12 cellular contexts compared by ENCODE assay signal in genomic region chr13:112895521-112896465, GRCh38.
DNase-seq lines count a peak whose midpoint lies in the region; ATAC-seq and TF ChIP-seq lines count a peak whose summit lies in the region.
"Had no signal": no experiment of that assay in that cellular context is flagged by ENCODE, and none has a peak within 500 bp of the region (broad histone marks: within the 10 kb centered on the region; RNA-seq: fewer than 3 reads in every experiment).

No MANE protein-coding gene starts in this region.

- H3K36me3 ChIP-seq in hepatocyte (replicated peaks; ENCODE audit: insufficient read depth, low read depth) = no peaks in the 10 kb centered on the region
- H3K36me3 ChIP-seq: uterus had no signal

- no peak for TF ChIP-seq CTCF in hepatocyte (IDR thresholded peaks at IDR 0.05; ENCODE audit: poor library complexity)

- DNase-seq in activated naive CD4-positive, alpha-beta T cell treated with anti-CD3 and anti-CD28 coated beads, Interleukin-2, amount 10 ng/mL, durations not matched to agents 7 days and 5 days = peak; percentile 11
- no peak for DNase-seq in activated naive CD4-positive, alpha-beta T cell treated with anti-CD3 and anti-CD28 coated beads for 36 hours
- DNase-seq in Kasumi-1 (lab: John Stamatoyannopoulos, UW) (peak; percentile 64 to 100), hepatocyte (ENCODE audit: low spot score) (no peak), posterior vena cava (ENCODE audit: low spot score) (peak; percentile 64), OCI-M1 (lab: John Stamatoyannopoulos, UW) (no peak)
- DNase-seq: activated CD4-positive, alpha-beta T cell treated with anti-CD3 and anti-CD28 coated beads, Interleukin-2, amount 50 U/mL, for 48 hours; NCI-H2081; uterus had no signal

- H3K27ac Mint-ChIP-seq in activated naive CD4-positive, alpha-beta T cell treated with anti-CD3 and anti-CD28 coated beads, Interleukin-2, amount 10 ng/mL, durations not matched to agents 7 days and 5 days = no peak overlapping the region
- H3K27ac Mint-ChIP-seq in activated naive CD4-positive, alpha-beta T cell treated with anti-CD3 and anti-CD28 coated beads for 36 hours = no peak overlapping the region
- H3K27ac Mint-ChIP-seq: activated naive CD8-positive, alpha-beta T cell treated with anti-CD3 and anti-CD28 coated beads, Interleukin-2, amount 10 ng/mL, durations not matched to agents 7 days and 5 days had no signal

- H3K9me3 ChIP-seq in hepatocyte (ENCODE audit: low read depth) = no peaks in the 10 kb centered on the region
- H3K9me3 ChIP-seq: uterus had no signal

- WGBS in hepatocyte (ENCODE audit: low lambda C conversion rate, missing lambda C conversion rate) = 59% methylated on average over 29 of the region's 29 CpGs

- peak overlapping the region; percentile 99 for H3K4me2 ChIP-seq in hepatocyte

- peaks cover 75% of the 10 kb centered on the region for H3K27me3 Mint-ChIP-seq in activated naive CD4-positive, alpha-beta T cell treated with anti-CD3 and anti-CD28 coated beads, Interleukin-2, amount 10 ng/mL, durations not matched to agents 7 days and 5 days
- H3K27me3 Mint-ChIP-seq in activated naive CD4-positive, alpha-beta T cell treated with anti-CD3 and anti-CD28 coated beads for 36 hours (ENCODE audit: low read depth) = no peaks in the 10 kb centered on the region

- H3K4me3 ChIP-seq in hepatocyte = no peak overlapping the region
- H3K4me3 ChIP-seq: uterus had no signal

- H2AFZ ChIP-seq in hepatocyte = no peak overlapping the region

- intact Hi-C loops in activated naive CD4-positive, alpha-beta T cell treated with anti-CD3 and anti-CD28 coated beads for 36 hours (cut with micrococcal nuclease) = no loop called here
- intact Hi-C loops in posterior vena cava (cut with DNase I) = no loop called here

- H3K4me3 Mint-ChIP-seq in activated naive CD4-positive, alpha-beta T cell treated with anti-CD3 and anti-CD28 coated beads, Interleukin-2, amount 10 ng/mL, durations not matched to agents 7 days and 5 days = no peak overlapping the region
- no peak overlapping the region for H3K4me3 Mint-ChIP-seq in activated naive CD4-positive, alpha-beta T cell treated with anti-CD3 and anti-CD28 coated beads for 36 hours
- H3K4me3 Mint-ChIP-seq: activated naive CD8-positive, alpha-beta T cell treated with anti-CD3 and anti-CD28 coated beads, Interleukin-2, amount 10 ng/mL, durations not matched to agents 7 days and 5 days had no signal

- no peaks in the 10 kb centered on the region for H4K20me1 ChIP-seq in hepatocyte (ENCODE audit: insufficient read depth, poor library complexity, severe bottlenecking)

- no peaks in the 10 kb centered on the region for H3K27me3 ChIP-seq in hepatocyte

- CTCF ChIA-PET in activated naive CD4-positive, alpha-beta T cell treated with anti-CD3 and anti-CD28 coated beads, Interleukin-2, amount 10 ng/mL, durations not matched to agents 7 days and 5 days (lab: Charles Lee) = interaction anchor here (0.7 kb wide), 1 partner anchor 12 kb away, joined by 3 read pairs; no protein-coding TSS in a partner anchor
- CTCF ChIA-PET in activated naive CD4-positive, alpha-beta T cell treated with anti-CD3 and anti-CD28 coated beads for 36 hours (lab: Charles Lee) = interaction anchor here (0.6 kb wide), 1 partner anchor 1388 kb away, joined by 3 read pairs; no protein-coding TSS in a partner anchor

- H3K4me1 ChIP-seq in hepatocyte (ENCODE audit: insufficient read depth) = peaks cover 24% of the 10 kb centered on the region

- peaks cover 4% of the 10 kb centered on the region for H3K4me1 Mint-ChIP-seq in activated naive CD4-positive, alpha-beta T cell treated with anti-CD3 and anti-CD28 coated beads, Interleukin-2, amount 10 ng/mL, durations not matched to agents 7 days and 5 days
- peaks cover 13% of the 10 kb centered on the region for H3K4me1 Mint-ChIP-seq in activated naive CD4-positive, alpha-beta T cell treated with anti-CD3 and anti-CD28 coated beads for 36 hours (ENCODE audit: low read depth)
- H3K4me1 Mint-ChIP-seq: activated naive CD8-positive, alpha-beta T cell treated with anti-CD3 and anti-CD28 coated beads, Interleukin-2, amount 10 ng/mL, durations not matched to agents 7 days and 5 days had no signal

- no peaks in the 10 kb centered on the region for H3K9me3 Mint-ChIP-seq in activated naive CD4-positive, alpha-beta T cell treated with anti-CD3 and anti-CD28 coated beads, Interleukin-2, amount 10 ng/mL, durations not matched to agents 7 days and 5 days
- H3K9me3 Mint-ChIP-seq in activated naive CD4-positive, alpha-beta T cell treated with anti-CD3 and anti-CD28 coated beads for 36 hours = no peaks in the 10 kb centered on the region
- H3K9me3 Mint-ChIP-seq: activated naive CD8-positive, alpha-beta T cell treated with anti-CD3 and anti-CD28 coated beads, Interleukin-2, amount 10 ng/mL, durations not matched to agents 7 days and 5 days had no signal

- no peaks in the 10 kb centered on the region for H3K79me2 ChIP-seq in hepatocyte

- H3K36me3 Mint-ChIP-seq in activated naive CD4-positive, alpha-beta T cell treated with anti-CD3 and anti-CD28 coated beads, Interleukin-2, amount 10 ng/mL, durations not matched to agents 7 days and 5 days = no peaks in the 10 kb centered on the region
- no peaks in the 10 kb centered on the region for H3K36me3 Mint-ChIP-seq in activated naive CD4-positive, alpha-beta T cell treated with anti-CD3 and anti-CD28 coated beads for 36 hours (ENCODE audit: low read depth)
- H3K36me3 Mint-ChIP-seq: activated naive CD8-positive, alpha-beta T cell treated with anti-CD3 and anti-CD28 coated beads, Interleukin-2, amount 10 ng/mL, durations not matched to agents 7 days and 5 days had no signal

- H3K27ac ChIP-seq in hepatocyte = no peak overlapping the region
- H3K27ac ChIP-seq: uterus had no signal

- no peak for ATAC-seq in GM18870 (IDR thresholded peaks at IDR 0.05; ENCODE audit: unreplicated experiment)
- ATAC-seq in GM21723 (IDR thresholded peaks at IDR 0.05; ENCODE audit: unreplicated experiment) = no peak

- H3K9me2 ChIP-seq in hepatocyte (replicated peaks; ENCODE audit: insufficient read depth) = no peaks in the 10 kb centered on the region

Comparison
In these comparisons a context has a peak if more than half of its experiments do, and no peak if none do; other contexts are left out.
1. DNase-seq: peak in activated naive CD4-positive, alpha-beta T cell treated with anti-CD3 and anti-CD28 coated beads, Interleukin-2, amount 10 ng/mL, durations not matched to agents 7 days and 5 days (single experiment), Kasumi-1 (2 of 2) and posterior vena cava (single experiment); none in activated naive CD4-positive, alpha-beta T cell treated with anti-CD3 and anti-CD28 coated beads for 36 hours (single experiment), hepatocyte (single experiment) and OCI-M1 (single experiment).